ENCODE assay signal across 8 cellular contexts in the genomic region with DNA sequence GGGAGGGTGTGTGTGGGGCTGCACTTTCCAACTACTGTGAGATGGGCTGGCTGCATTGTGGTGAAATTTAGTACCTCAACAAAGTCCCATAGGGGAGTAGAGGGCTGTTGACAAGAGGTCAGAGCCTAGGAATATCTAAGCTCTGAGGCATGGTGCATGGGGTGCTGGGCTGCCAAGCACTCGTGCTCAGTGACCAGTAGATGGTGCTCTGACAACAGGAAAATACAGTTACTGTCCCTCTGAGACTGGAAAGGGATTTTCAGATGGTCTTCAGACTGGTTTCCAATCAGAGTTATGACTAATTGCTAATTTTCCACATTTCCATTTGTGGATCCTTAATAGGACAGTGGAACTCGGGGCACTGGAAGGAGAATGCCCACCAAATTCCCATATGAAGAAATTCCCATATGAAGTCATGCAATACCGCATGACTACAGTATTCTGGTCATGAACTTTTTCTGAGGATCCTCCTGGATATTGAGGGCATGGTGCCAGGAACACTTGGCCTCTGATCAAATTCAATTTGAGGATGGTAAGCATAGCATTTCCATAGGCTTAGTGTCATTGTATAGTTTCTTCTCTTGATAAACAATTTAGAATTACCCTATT. TPM values are rescaled to one million over a fixed set of nuclear protein-coding genes. Genes with fewer than 3 reads are reported as not detected.
A peak's percentile ranks its signal among the peaks of the same experiment; 100 is the strongest.
DNase-seq lines count a peak whose midpoint lies in the region; ATAC-seq and TF ChIP-seq lines count a peak whose summit lies in the region.

No MANE protein-coding gene starts in this region.

- no peaks in the 10 kb centered on the region for H3K36me3 ChIP-seq in A673 (ENCODE audit: insufficient read depth, low read length, poor library complexity, severe bottlenecking)

- no peak overlapping the region for H3K4me3 ChIP-seq in A673 (ENCODE audit: low read depth, low read length, poor library complexity, severe bottlenecking)

- no peaks in the 10 kb centered on the region for H3K4me1 ChIP-seq in A673 (ENCODE audit: insufficient read depth, low read length, poor library complexity, severe bottlenecking)

- CTCF ChIA-PET in A673 (lab: Charles Lee), result interaction anchor here (0.7 to 1.1 kb wide), 5 partner anchors 25 to 602 kb away, joined by 3 to 11 read pairs (median 4); no protein-coding TSS in a partner anchor

- H3K4me3 Mint-ChIP-seq in HFFc6 (no peak overlapping the region), endothelial cell (ENCODE audit: unreplicated experiment) (no peak overlapping the region), mesothelial cell of epicardium (no peak overlapping the region)

- H3K36me3 Mint-ChIP-seq in HFFc6 (ENCODE audit: low read depth), result no peaks in the 10 kb centered on the region
- H3K36me3 Mint-ChIP-seq in endothelial cell (ENCODE audit: low read depth, unreplicated experiment), result no peaks in the 10 kb centered on the region
- H3K36me3 Mint-ChIP-seq in mesothelial cell of epicardium, result no peaks in the 10 kb centered on the region

- intact Hi-C loops in A673 (cut with micrococcal nuclease; ENCODE audit: unreplicated experiment), result loop anchor here (1.0 to 2.0 kb wide), 4 partner anchors 198 to 602 kb away; no protein-coding TSS in a partner anchor

- ATAC-seq in GM18870 (IDR thresholded peaks at IDR 0.05; ENCODE audit: unreplicated experiment), result no peak

- POLR2A ChIA-PET in A673 (lab: Charles Lee; ENCODE audit: low non-redundant PET), result no interaction called here

- H3K9me3 ChIP-seq in A673 (ENCODE audit: low read depth, low read length, poor library complexity, severe bottlenecking), result no peaks in the 10 kb centered on the region

- peaks cover 24% of the 10 kb centered on the region for H3K27me3 Mint-ChIP-seq in HFFc6 (ENCODE audit: insufficient read depth)
- peaks cover 11% of the 10 kb centered on the region for H3K27me3 Mint-ChIP-seq in endothelial cell (ENCODE audit: unreplicated experiment)
- H3K27me3 Mint-ChIP-seq in mesothelial cell of epicardium (ENCODE audit: low read depth), result peaks cover 54% of the 10 kb centered on the region

- peaks cover 90% of the 10 kb centered on the region for H3K27me3 ChIP-seq in A673 (replicated peaks; ENCODE audit: insufficient read depth, low read depth, low read length, poor library complexity)

- no peak overlapping the region for H3K27ac ChIP-seq in A673 (ENCODE audit: low read depth, low read length, poor library complexity, severe bottlenecking)

- peak; percentile 79 for TF ChIP-seq CTCF in A673 (conservative IDR thresholded peaks at IDR 0.05; ENCODE audit: low read depth, low read length)
- peak; percentile 85 for TF ChIP-seq CTCF in HFFc6 (IDR thresholded peaks at IDR 0.05)
- TF ChIP-seq CTCF in endothelial cell (IDR thresholded peaks at IDR 0.05; ENCODE audit: unreplicated experiment), result peak; percentile 55
- TF ChIP-seq CTCF in mesothelial cell of epicardium (IDR thresholded peaks at IDR 0.05; ENCODE audit: unreplicated experiment), result peak; percentile 51

- no peaks in the 10 kb centered on the region for H3K4me1 Mint-ChIP-seq in HFFc6 (ENCODE audit: low read depth)
- peaks cover 14% of the 10 kb centered on the region for H3K4me1 Mint-ChIP-seq in endothelial cell (ENCODE audit: unreplicated experiment)
- peaks cover 10% of the 10 kb centered on the region for H3K4me1 Mint-ChIP-seq in mesothelial cell of epicardium

- DNase-seq in A673 (ENCODE audit: low spot score) (peak; percentile 67), GM04503 (ENCODE audit: low read depth) (peak; percentile 20), HFFc6 (peak; percentile 55), NCI-H1417 (lab: John Stamatoyannopoulos, UW) (peak; percentile 65 to 89 (median 88)), SW480 (ENCODE audit: low spot score) (peak; percentile 66), endothelial cell (ENCODE audit: low spot score) (peak; percentile 43), mesothelial cell of epicardium (ENCODE audit: low spot score in 2 of 2, unreplicated experiment in 2 of 2) (no peak)

- H3K27ac Mint-ChIP-seq in HFFc6 (no peak overlapping the region), endothelial cell (ENCODE audit: unreplicated experiment) (no peak overlapping the region), mesothelial cell of epicardium (no peak overlapping the region)

- BruUV-seq in A673 (replicated peaks; lab: Mats Ljungman, UMichigan), result no TSS peak

- H3K9me3 Mint-ChIP-seq in HFFc6 (no peaks in the 10 kb centered on the region), endothelial cell (ENCODE audit: unreplicated experiment) (no peaks in the 10 kb centered on the region), mesothelial cell of epicardium (no peaks in the 10 kb centered on the region)

RNA-seq across cellular contexts. Expression of gene CACNA1E, which starts 4.1 kb away (rescaled TPM):
- not detected in 2 replicates for total RNA-seq in A673 (2021)
- total RNA-seq in HFFc6 (2021; fragmentation: NEBNext Ultra II Directional; extraction: Animal tissue kit (Norgen Biotek cat#: 25700)), result not detected
- 0.31 TPM for total RNA-seq in endothelial cell (ENCODE audit: unreplicated experiment)
- 0.53 to 0.63 TPM (median 0.60 TPM) in 3 replicates for total RNA-seq in mesothelial cell of epicardium

Comparison
In these comparisons a context has a peak if more than half of its experiments do, and no peak if none do; other contexts are left out.
1. DNase-seq: peak in A673 (single experiment), GM04503 (single experiment), HFFc6 (single experiment), NCI-H1417 (3 of 3), SW480 (single experiment) and endothelial cell (single experiment); none in mesothelial cell of epicardium (0 of 2).
2. Peak in every context shown above with its lines, with median percentiles within 50 percentile points of each other: CTCF ChIP-seq.